Comparison of ENCODE assay signal across 8 cellular contexts in the genomic region with DNA sequence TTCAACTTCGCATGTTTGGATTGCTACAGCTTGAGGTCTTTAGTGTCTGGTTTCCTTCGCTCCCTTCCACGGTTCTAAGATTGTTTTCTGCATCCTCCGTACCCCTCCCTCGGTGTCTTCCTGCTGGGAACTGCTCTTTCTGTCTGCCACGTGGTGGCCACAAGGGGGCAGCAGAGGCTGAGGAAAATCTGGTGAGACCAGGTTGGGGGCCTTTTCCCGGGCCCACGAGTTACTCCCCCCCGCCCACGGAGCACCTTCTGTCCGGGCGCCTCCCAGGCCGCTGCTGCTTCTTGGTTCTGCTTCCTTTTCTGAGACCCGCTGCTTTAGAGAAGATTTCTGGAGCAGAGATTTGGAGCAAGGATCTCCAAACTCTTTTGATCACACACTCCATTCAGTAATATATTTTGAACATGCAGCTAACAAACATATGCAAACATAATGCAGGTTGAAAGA. TPM values are rescaled to one million over a fixed set of nuclear protein-coding genes. Genes with fewer than 3 reads are reported as not detected.
DNase-seq lines count a peak whose midpoint lies in the region; ATAC-seq and TF ChIP-seq lines count a peak whose summit lies in the region.

No MANE protein-coding gene starts in this region.

- H3K27ac ChIP-seq in RWPE2 (ENCODE audit: poor library complexity, severe bottlenecking) (no peak overlapping the region), ovary (peak overlapping the region; percentile 0 to 30), suprapubic skin (peak overlapping the region; percentile 85)

- 0 to 1% (median 0%) methylated on average over 14 of the region's 14 CpGs for WGBS in ovary, 3 donors
- WGBS in suprapubic skin = 1% methylated on average over 14 of the region's 14 CpGs

- H3K27me3 ChIP-seq in RWPE2 (ENCODE audit: insufficient read depth, poor library complexity, severe bottlenecking) = no peaks in the 10 kb centered on the region
- no peaks in the 10 kb centered on the region for H3K27me3 ChIP-seq in ovary
- H3K27me3 ChIP-seq in suprapubic skin = no peaks in the 10 kb centered on the region

- H3K4me3 ChIP-seq in RWPE2 (ENCODE audit: severe bottlenecking) (no peak overlapping the region), ovary (no peak overlapping the region), suprapubic skin (peak overlapping the region; percentile 38)

- H3K4me1 ChIP-seq in RWPE2 (ENCODE audit: insufficient read depth, poor library complexity, severe bottlenecking) (no peaks in the 10 kb centered on the region), ovary (ENCODE audit: insufficient read depth) (no peaks in the 10 kb centered on the region), suprapubic skin (peaks cover 18% of the 10 kb centered on the region)

- no peaks in the 10 kb centered on the region for H3K36me3 ChIP-seq in RWPE2 (ENCODE audit: low read depth)
- H3K36me3 ChIP-seq in ovary = no peaks in the 10 kb centered on the region
- no peaks in the 10 kb centered on the region for H3K36me3 ChIP-seq in suprapubic skin

- TF ChIP-seq EP300 in ovary (IDR thresholded peaks at IDR 0.05) (no peak), suprapubic skin (IDR thresholded peaks at IDR 0.05) (no peak)

- H3K9me3 ChIP-seq in RWPE2 (ENCODE audit: severe bottlenecking) = no peaks in the 10 kb centered on the region
- H3K9me3 ChIP-seq in ovary = no peaks in the 10 kb centered on the region
- H3K9me3 ChIP-seq in suprapubic skin = no peaks in the 10 kb centered on the region

- ATAC-seq in RWPE2 (ENCODE audit: low read depth) (peak; percentile 80), GM21390 (IDR thresholded peaks at IDR 0.05; ENCODE audit: unreplicated experiment) (no peak)

- intact Hi-C loops in ovary (cut with DNase I) = loop anchor here in 3 of 4 donors (5.0 to 10.0 kb wide), 3 partner anchors 167 to 177 kb away; no protein-coding TSS in a partner anchor

- TF ChIP-seq CTCF in RWPE2 (IDR thresholded peaks at IDR 0.05; ENCODE audit: poor library complexity, severe bottlenecking) (peak; percentile 93), ovary (IDR thresholded peaks at IDR 0.05) (peak; percentile 82 to 91 (median 90)), suprapubic skin (IDR thresholded peaks at IDR 0.05) (peak; percentile 87 to 93)

- DNase-seq in CMK (ENCODE audit: low read depth) (peak; percentile 62), HK-2 (ENCODE audit: unreplicated experiment) (peak; percentile 71), RWPE2 (ENCODE audit: low spot score) (no peak), germinal center (ENCODE audit: low spot score) (peak; percentile 93), ovary (peak; percentile 88 to 94 (median 92)), suprapubic skin (ENCODE audit: low spot score in 2 of 2) (peak; percentile 90 to 92)
- peak; percentile 56 for DNase-seq in activated gamma-delta T cell treated with anti-CD3 and anti-CD28 coated beads, Interleukin-2, amount 50 U/mL, for 16 hours (ENCODE audit: low read depth)

- TF ChIP-seq POLR2A in ovary (IDR thresholded peaks at IDR 0.05) (no peak), suprapubic skin (IDR thresholded peaks at IDR 0.05) (no peak)

RNA-seq across cellular contexts. Expression of a gene that starts 21.1 kb away (rescaled TPM):
- total RNA-seq in ovary = 10 to 100 TPM in 4 of 7 donors, 1 to 10 TPM in 3; 7.2 to 19.1 (median 10.7) TPM
- 10 to 100 TPM; 12.4 to 21.2 TPM for polyA plus RNA-seq in ovary
- total RNA-seq in suprapubic skin = 10 to 100 TPM in 2 of 4 donors, 1 to 10 TPM in 2; 5.3 to 22.0 (median 10.2) TPM

RNA-seq across cellular contexts. Expression of a gene that starts 52.5 kb away (rescaled TPM):
- 1 to 10 TPM; 3.1 to 8.4 (median 4.7) TPM for total RNA-seq in ovary
- 1 to 10 TPM; 5.4 to 8.7 TPM for polyA plus RNA-seq in ovary
- 1 to 10 TPM; 4.8 to 5.5 (median 5.1) TPM for total RNA-seq in suprapubic skin

RNA-seq across cellular contexts. Expression of a gene that starts 55.0 kb away (rescaled TPM):
- total RNA-seq in ovary (100 to 1,000 TPM in 4 of 7 donors, 10 to 100 TPM in 3; 39.3 to 110 (median 100) TPM), suprapubic skin (10 to 100 TPM; 51.0 to 84.7 (median 63.8) TPM)
- 10 to 100 TPM; 74.0 to 75.5 TPM for polyA plus RNA-seq in ovary
